Comparison of ENCODE assay signal across 17 cellular contexts in genomic region chr10:88243202-88243744, GRCh38.
DNase-seq lines count a peak whose midpoint lies in the region; ATAC-seq and TF ChIP-seq lines count a peak whose summit lies in the region.
"Had no signal": no experiment of that assay in that cellular context is flagged by ENCODE, and none has a peak within 500 bp of the region (broad histone marks: within the 10 kb centered on the region; RNA-seq: fewer than 3 reads in every experiment).

No MANE protein-coding gene starts in this region.

- 35 to 57% methylated on average over 5 of the region's 5 CpGs for WGBS in testis, 2 donors

- no peak overlapping the region for H2AFZ ChIP-seq in fibroblast of lung (ENCODE audit: low read length)

- H3K27me3 Mint-ChIP-seq in mesothelial cell of epicardium (ENCODE audit: low read depth), result peaks cover 3% of the 10 kb centered on the region
- H3K27me3 Mint-ChIP-seq: B cell had no signal

- peak overlapping the region; percentile 74 for H3K27ac Mint-ChIP-seq in mesothelial cell of epicardium
- H3K27ac Mint-ChIP-seq: B cell had no signal

- H3K4me3 Mint-ChIP-seq in mesothelial cell of epicardium, result no peak overlapping the region
- H3K4me3 Mint-ChIP-seq: B cell had no signal

- H4K20me1 ChIP-seq in fibroblast of lung (ENCODE audit: control insufficient read depth, extremely low read depth, insufficient read depth, low read length), result no peaks in the 10 kb centered on the region

- intact Hi-C loops in testis (cut with DNase I; ENCODE audit: low total_unique reads), result no loop called here

- no peak for ATAC-seq in GM21786 (IDR thresholded peaks at IDR 0.05; ENCODE audit: unreplicated experiment)

- no peak for TF ChIP-seq CTCF in Peyer's patch (IDR thresholded peaks at IDR 0.05)
- TF ChIP-seq CTCF in fibroblast of lung (conservative IDR thresholded peaks at IDR 0.05 in 1 of 2, IDR thresholded peaks at IDR 0.05 in 1 of 2; ENCODE audit: low read depth in 1 of 2, low read length in 2 of 2), result no peak
- no peak for TF ChIP-seq CTCF in mesothelial cell of epicardium (IDR thresholded peaks at IDR 0.05; ENCODE audit: unreplicated experiment)
- TF ChIP-seq CTCF in testis (IDR thresholded peaks at IDR 0.05), result no peak

- TF ChIP-seq POLR2A in Peyer's patch (IDR thresholded peaks at IDR 0.05) (no peak), testis (IDR thresholded peaks at IDR 0.05) (no peak)

- H3K36me3 ChIP-seq in Peyer's patch, result no peaks in the 10 kb centered on the region
- H3K36me3 ChIP-seq in fibroblast of lung (ENCODE audit: control insufficient read depth, insufficient read depth, low read length), result no peaks in the 10 kb centered on the region
- H3K36me3 ChIP-seq in testis (ENCODE audit: low read depth, missing control alignments), result no peaks in the 10 kb centered on the region

- H3K4me2 ChIP-seq in fibroblast of lung (ENCODE audit: extremely low read depth, insufficient read depth, low read length), result peak overlapping the region; percentile 72

- H3K4me3 ChIP-seq in Peyer's patch, result peak overlapping the region in 1 of 4 donors; percentile 7
- H3K4me3 ChIP-seq in fibroblast of lung (replicated peaks in 1 of 4; ENCODE audit: control extremely low read depth in 1 of 4, insufficient read depth in 1 of 4, low read depth in 3 of 4, low read length in 4 of 4), result peak overlapping the region in 1 of 4 experiments; percentile 8
- no peak overlapping the region for H3K4me3 ChIP-seq in testis

- H3K9me3 Mint-ChIP-seq in mesothelial cell of epicardium, result no peaks in the 10 kb centered on the region

- no peaks in the 10 kb centered on the region for H3K36me3 Mint-ChIP-seq in mesothelial cell of epicardium

- no peaks in the 10 kb centered on the region for H3K27me3 ChIP-seq in Peyer's patch
- no peaks in the 10 kb centered on the region for H3K27me3 ChIP-seq in fibroblast of lung (ENCODE audit: control insufficient read depth, insufficient read depth, low read length)
- H3K27me3 ChIP-seq in testis, result no peaks in the 10 kb centered on the region

- H3K4me1 Mint-ChIP-seq in mesothelial cell of epicardium, result peaks cover 35% of the 10 kb centered on the region

- no peak for DNase-seq in Peyer's patch
- peak in 1 of 2 donors; percentile 20 for DNase-seq in fibroblast of lung (ENCODE audit: low read depth in 2 of 2)
- DNase-seq in mesothelial cell of epicardium (ENCODE audit: low spot score in 2 of 2, unreplicated experiment in 2 of 2), result no peak
- no peak for DNase-seq in testis
- no peak for DNase-seq in NCI-H1694 (lab: John Stamatoyannopoulos, UW)
- no peak for DNase-seq in NOMO-1 treated with DMSO at 0.1 percent for 48 hours (lab: John Stamatoyannopoulos, UW; ENCODE audit: unreplicated experiment)
- no peak for DNase-seq in HCEC 1CT
- DNase-seq: activated CD4-positive, alpha-beta T cell treated with anti-CD3 and anti-CD28 coated beads, Interleukin-2, amount 50 U/mL, for 1 hour; activated T-cell treated with anti-CD3 and anti-CD28 coated beads, Interleukin-2, amount 50 U/mL, for 48 hours; DMS79; effector CD8-positive, alpha-beta T cell; NCI-H1048; NCI-H510A; stimulated activated CD8-positive, alpha-beta memory T cell treated with anti-CD3 and anti-CD28 coated beads, Interleukin-4, amount 100 ng/mL, for 48 hours had no signal

- peaks cover 0 to 13% (median 6%) of the 10 kb centered on the region in 4 donors for H3K4me1 ChIP-seq in Peyer's patch
- H3K4me1 ChIP-seq in fibroblast of lung (ENCODE audit: control insufficient read depth, extremely low read depth, insufficient read depth, low read length), result peaks cover 20% of the 10 kb centered on the region
- H3K4me1 ChIP-seq in testis, result peaks cover 45% of the 10 kb centered on the region

- H3K9ac ChIP-seq in fibroblast of lung (ENCODE audit: insufficient read depth, low read length), result no peak overlapping the region

- no peaks in the 10 kb centered on the region for H3K79me2 ChIP-seq in fibroblast of lung (ENCODE audit: control insufficient read depth, insufficient read depth, low read length)

- H3K9me3 ChIP-seq in Peyer's patch, result no peaks in the 10 kb centered on the region
- H3K9me3 ChIP-seq in fibroblast of lung (ENCODE audit: control insufficient read depth, insufficient read depth, low read depth, low read length), result no peaks in the 10 kb centered on the region
- H3K9me3 ChIP-seq in testis, result no peaks in the 10 kb centered on the region

- H3K27ac ChIP-seq in Peyer's patch (peak overlapping the region in 3 of 4 donors; percentile 5 to 63 (median 57)), fibroblast of lung (ENCODE audit: insufficient read depth, low read length) (peak overlapping the region; percentile 8), testis (peak overlapping the region; percentile 75 to 84)
- H3K27ac ChIP-seq: RWPE1 had no signal

Comparison
In these comparisons a context has a peak if more than half of its experiments do, and no peak if none do; other contexts are left out.
1. H3K27ac ChIP-seq: peak in every context shown above with its lines; median percentile 80 in testis; 57 in Peyer's patch; 8 in fibroblast of lung.